19 cellular contexts compared by ENCODE assay signal in the genomic region with DNA sequence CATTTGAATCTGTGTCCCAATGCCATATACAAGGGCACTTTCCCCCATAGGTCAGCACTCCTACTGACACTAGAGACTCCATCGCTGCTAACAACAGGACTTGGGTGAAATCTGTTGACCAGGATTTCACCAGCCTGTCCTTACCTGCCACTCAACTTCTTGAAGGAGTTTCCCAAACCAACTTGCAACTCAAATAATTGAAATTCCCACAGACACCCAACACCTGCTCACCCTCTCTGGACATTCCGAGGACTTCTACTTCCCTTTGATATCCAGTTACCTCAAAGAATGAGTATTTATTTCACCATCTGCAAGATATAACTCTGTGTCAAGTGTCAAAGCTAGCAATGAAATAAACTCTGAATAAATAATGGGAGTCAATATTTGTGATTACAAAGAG.
"Had no signal": no experiment of that assay in that cellular context is flagged by ENCODE, and none has a peak within 500 bp of the region (broad histone marks: within the 10 kb centered on the region; RNA-seq: fewer than 3 reads in every experiment).

No MANE protein-coding gene starts in this region.

- H3K27ac Mint-ChIP-seq: effector memory CD8-positive, alpha-beta T cell; naive thymus-derived CD8-positive, alpha-beta T cell; stimulated activated effector memory CD8-positive, alpha-beta T cell treated with anti-CD3 and anti-CD28 coated beads, Interleukin-12 subunit alpha, Interleukin-12 subunit beta, amount 100 ng/mL, for 72 hours had no signal

- H3K4me1 Mint-ChIP-seq: naive thymus-derived CD8-positive, alpha-beta T cell; stimulated activated effector memory CD8-positive, alpha-beta T cell treated with anti-CD3 and anti-CD28 coated beads, Interleukin-12 subunit alpha, Interleukin-12 subunit beta, amount 100 ng/mL, for 72 hours had no signal

- H3K4me2 ChIP-seq: hepatocyte had no signal

- H3K36me3 Mint-ChIP-seq: stimulated activated effector memory CD8-positive, alpha-beta T cell treated with anti-CD3 and anti-CD28 coated beads, Interleukin-12 subunit alpha, Interleukin-12 subunit beta, amount 100 ng/mL, for 72 hours had no signal

- H3K9me3 ChIP-seq: mucosa of descending colon, ovary, thyroid gland, uterus had no signal

- H3K27ac ChIP-seq: hepatocyte, ovary, right atrium auricular region, suprapubic skin, thyroid gland, upper lobe of left lung, uterus had no signal

- H3K4me3 Mint-ChIP-seq: effector memory CD8-positive, alpha-beta T cell; naive thymus-derived CD8-positive, alpha-beta T cell; neural crest cell; stimulated activated effector memory CD8-positive, alpha-beta T cell treated with anti-CD3 and anti-CD28 coated beads, Interleukin-12 subunit alpha, Interleukin-12 subunit beta, amount 100 ng/mL, for 72 hours had no signal

- H3K79me2 ChIP-seq: hepatocyte had no signal

- ATAC-seq: effector memory CD8-positive, alpha-beta T cell; left colon; mucosa of descending colon; naive thymus-derived CD8-positive, alpha-beta T cell; stimulated activated effector memory CD8-positive, alpha-beta T cell treated with anti-CD3 and anti-CD28 coated beads, Interleukin-12 subunit alpha, Interleukin-12 subunit beta, amount 100 ng/mL, for 72 hours; stimulated activated naive CD8-positive, alpha-beta T cell treated with anti-CD3 and anti-CD28 coated beads, Interleukin-15, Interleukin-2, amounts not matched to agents 100 U/mL and 50 U/mL, for 24 hours had no signal

- FAIRE-seq: kidney had no signal

- H3K4me3 ChIP-seq: hepatocyte, mucosa of descending colon, ovary, right atrium auricular region, suprapubic skin, thyroid gland, upper lobe of left lung, uterus had no signal

- H2AFZ ChIP-seq: hepatocyte had no signal

- H3K4me1 ChIP-seq: right atrium auricular region, thyroid gland, upper lobe of left lung, uterus had no signal

- H3K36me3 ChIP-seq: ovary, right atrium auricular region, suprapubic skin, thyroid gland, upper lobe of left lung, uterus had no signal

- H3K9me3 Mint-ChIP-seq: effector memory CD8-positive, alpha-beta T cell; stimulated activated effector memory CD8-positive, alpha-beta T cell treated with anti-CD3 and anti-CD28 coated beads, Interleukin-12 subunit alpha, Interleukin-12 subunit beta, amount 100 ng/mL, for 72 hours had no signal

- H3K27me3 ChIP-seq: hepatocyte, ovary, right atrium auricular region, thyroid gland, upper lobe of left lung, uterus had no signal

- DNase-seq: effector memory CD8-positive, alpha-beta T cell; foreskin melanocyte; head of caudate nucleus; kidney; left colon; mucosa of descending colon; naive thymus-derived CD8-positive, alpha-beta T cell; ovary; stimulated activated CD4-positive, alpha-beta T cell treated with anti-CD3 and anti-CD28 coated beads, Interleukin-4, amount 100 ng/mL, for 1 hour; stimulated activated CD8-positive, alpha-beta memory T cell treated with anti-CD3 and anti-CD28 coated beads, Interleukin-4, amount 100 ng/mL, for 48 hours; stimulated activated naive CD8-positive, alpha-beta T cell treated with anti-CD3 and anti-CD28 coated beads, Interleukin-15, Interleukin-2, amounts not matched to agents 100 U/mL and 50 U/mL, for 24 hours; thyroid gland; upper lobe of left lung; uterus had no signal
